Comparison of ENCODE assay signal across 18 cellular contexts in genomic region chr16:53809088-53809951, GRCh38.
DNase-seq lines count a peak whose midpoint lies in the region; ATAC-seq and TF ChIP-seq lines count a peak whose summit lies in the region.
"Had no signal": no experiment of that assay in that cellular context is flagged by ENCODE, and none has a peak within 500 bp of the region (broad histone marks: within the 10 kb centered on the region; RNA-seq: fewer than 3 reads in every experiment).

No MANE protein-coding gene starts in this region.

- CTCF ChIA-PET in WTC11 (lab: Charles Lee): no interaction called here

- peaks cover 3% of the 10 kb centered on the region; the same call in 1 of the 2 replicates for H3K4me1 ChIP-seq in H9 (ENCODE audit: insufficient read depth, low read length)
- H3K4me1 ChIP-seq: left ventricle myocardium inferior, upper lobe of right lung had no signal

- H2BK5ac ChIP-seq in H9 (ENCODE audit: insufficient read length, low read length): no peak overlapping the region

- no peak overlapping the region for H2AFZ ChIP-seq in H9 (ENCODE audit: low read length)
- H2AFZ ChIP-seq: neural progenitor cell had no signal

- no peak overlapping the region for H3K14ac ChIP-seq in H9 (ENCODE audit: insufficient read depth, low read length)

- H3K4me3 ChIP-seq in fibroblast of villous mesenchyme (ENCODE audit: low read depth, low read length): no peak overlapping the region
- H3K4me3 ChIP-seq: A549, HAP-1, heart right ventricle, left ventricle myocardium inferior, neural progenitor cell, upper lobe of right lung had no signal

- no peak overlapping the region for H2AK5ac ChIP-seq in H9 (ENCODE audit: insufficient read length, low read length)

- H3K9me3 Mint-ChIP-seq in activated CD4-positive, alpha-beta T cell treated with anti-CD3 and anti-CD28 coated beads, Interleukin-2, amount 10 ng/mL, durations not matched to agents 24 days and 14 days: no peaks in the 10 kb centered on the region
- H3K9me3 Mint-ChIP-seq in WTC11: no peaks in the 10 kb centered on the region
- H3K9me3 Mint-ChIP-seq in H9: no peaks in the 10 kb centered on the region
- H3K9me3 Mint-ChIP-seq: activated naive CD8-positive, alpha-beta T cell treated with anti-CD3 and anti-CD28 coated beads for 36 hours; neural progenitor cell had no signal

- no peak overlapping the region for H3K23ac ChIP-seq in H9 (ENCODE audit: insufficient read length, low read depth, low read length)

- no peak overlapping the region for H2BK15ac ChIP-seq in H9 (ENCODE audit: low read depth, low read length)

- POLR2A ChIA-PET in WTC11 (lab: Charles Lee): no interaction called here

- no peak overlapping the region for H2BK12ac ChIP-seq in H9 (ENCODE audit: insufficient read length, low read depth, low read length)

- WGBS in H9 (ENCODE audit: extremely low coverage, insufficient read length, low lambda C conversion rate): no CpG with 5 or more reads among the region's 8 CpGs

- peaks cover 12% of the 10 kb centered on the region for H3K36me3 Mint-ChIP-seq in activated CD4-positive, alpha-beta T cell treated with anti-CD3 and anti-CD28 coated beads, Interleukin-2, amount 10 ng/mL, durations not matched to agents 24 days and 14 days (ENCODE audit: low read depth)
- H3K36me3 Mint-ChIP-seq in WTC11: no peaks in the 10 kb centered on the region
- peaks cover 0 to 6% (median 2%) of the 10 kb centered on the region in 3 experiments; a peak in 4 of 7 replicates for H3K36me3 Mint-ChIP-seq in H9 (ENCODE audit: insufficient read depth in 1 of 3, low read depth in 3 of 3)
- H3K36me3 Mint-ChIP-seq: neural progenitor cell had no signal

- no peaks in the 10 kb centered on the region for H4K20me1 ChIP-seq in H9 (ENCODE audit: control insufficient read depth, insufficient read depth, insufficient read length)

- H3K27ac ChIP-seq in H9 (ENCODE audit: insufficient read length, low read depth, low read length): no peak overlapping the region
- H3K27ac ChIP-seq: A549, heart right ventricle, left ventricle myocardium inferior, neural progenitor cell, upper lobe of right lung had no signal

- no peak overlapping the region for H3K4me2 ChIP-seq in H9 (ENCODE audit: insufficient read depth, insufficient read length, low read length)
- H3K4me2 ChIP-seq: A549, neural progenitor cell had no signal

- no peak for TF ChIP-seq CTCF in WTC11 (IDR thresholded peaks at IDR 0.05)
- no peak for TF ChIP-seq CTCF in fibroblast of villous mesenchyme (IDR thresholded peaks at IDR 0.05; ENCODE audit: insufficient read depth, low read depth, low read length)
- no peak for TF ChIP-seq CTCF in H9 (conservative IDR thresholded peaks at IDR 0.05)

- H4K8ac ChIP-seq in H9 (replicated peaks; ENCODE audit: insufficient read length, low read depth, low read length): no peak overlapping the region

- H3K4me1 Mint-ChIP-seq in activated CD4-positive, alpha-beta T cell treated with anti-CD3 and anti-CD28 coated beads, Interleukin-2, amount 10 ng/mL, durations not matched to agents 24 days and 14 days: peaks cover 4% of the 10 kb centered on the region
- H3K4me1 Mint-ChIP-seq in WTC11: peaks cover 30% of the 10 kb centered on the region
- H3K4me1 Mint-ChIP-seq in H9: peaks cover 20 to 26% of the 10 kb centered on the region in 2 experiments

- ATAC-seq in WTC11 (no peak), HG02678 (IDR thresholded peaks at IDR 0.05; ENCODE audit: unreplicated experiment) (no peak), left ventricle myocardium superior (no peak), HG03045 (IDR thresholded peaks at IDR 0.05; ENCODE audit: unreplicated experiment) (no peak)
- ATAC-seq: A549, heart right ventricle, upper lobe of right lung had no signal

- no peak overlapping the region for H4K91ac ChIP-seq in H9 (ENCODE audit: insufficient read length, low read depth, low read length)

- H3K27me3 Mint-ChIP-seq in activated CD4-positive, alpha-beta T cell treated with anti-CD3 and anti-CD28 coated beads, Interleukin-2, amount 10 ng/mL, durations not matched to agents 24 days and 14 days: no peaks in the 10 kb centered on the region
- H3K27me3 Mint-ChIP-seq in WTC11 (ENCODE audit: low read depth): no peaks in the 10 kb centered on the region
- no peaks in the 10 kb centered on the region for H3K27me3 Mint-ChIP-seq in H9 (ENCODE audit: low read depth)
- H3K27me3 Mint-ChIP-seq: activated naive CD8-positive, alpha-beta T cell treated with anti-CD3 and anti-CD28 coated beads for 36 hours had no signal

- no peak overlapping the region for H3K9ac ChIP-seq in H9 (ENCODE audit: extremely low read depth, insufficient read length, low read length)
- H3K9ac ChIP-seq: neural progenitor cell had no signal

- no peak overlapping the region for H3K4ac ChIP-seq in H9 (ENCODE audit: low read depth, low read length)

- H2BK120ac ChIP-seq in H9 (ENCODE audit: low read depth, low read length, poor library complexity, severe bottlenecking): no peak overlapping the region

- no peak overlapping the region for H3K18ac ChIP-seq in H9 (ENCODE audit: insufficient read length, low read depth, low read length)

- no peak overlapping the region for H3K4me3 Mint-ChIP-seq in activated CD4-positive, alpha-beta T cell treated with anti-CD3 and anti-CD28 coated beads, Interleukin-2, amount 10 ng/mL, durations not matched to agents 24 days and 14 days
- H3K4me3 Mint-ChIP-seq in WTC11 (no peak overlapping the region), H9 (no peak overlapping the region)
- H3K4me3 Mint-ChIP-seq: activated naive CD8-positive, alpha-beta T cell treated with anti-CD3 and anti-CD28 coated beads for 36 hours; neural progenitor cell had no signal

- H3K27ac Mint-ChIP-seq in activated CD4-positive, alpha-beta T cell treated with anti-CD3 and anti-CD28 coated beads, Interleukin-2, amount 10 ng/mL, durations not matched to agents 24 days and 14 days: no peak overlapping the region
- H3K27ac Mint-ChIP-seq in WTC11 (0 out of 2 replicates have a peak overlapping the region, but pooled peaks have one; percentile 38), H9 (no peak overlapping the region)
- H3K27ac Mint-ChIP-seq: activated naive CD8-positive, alpha-beta T cell treated with anti-CD3 and anti-CD28 coated beads for 36 hours; neural progenitor cell had no signal

- H3K9me3 ChIP-seq in H9 (ENCODE audit: control insufficient read depth, low read depth, low read length): no peaks in the 10 kb centered on the region
- H3K9me3 ChIP-seq: A549, HAP-1, heart right ventricle, left ventricle myocardium inferior, upper lobe of right lung had no signal

- peak; percentile 29 for DNase-seq in activated CD4-positive, alpha-beta T cell treated with anti-CD3 and anti-CD28 coated beads, Interleukin-2, amount 10 ng/mL, durations not matched to agents 24 days and 14 days
- DNase-seq in activated CD4-positive, alpha-beta T cell treated with anti-CD3 and anti-CD28 coated beads for 1 hour: no peak
- DNase-seq in WTC11 (ENCODE audit: low spot score) (no peak), fibroblast of villous mesenchyme (ENCODE audit: low read depth) (peak; percentile 92), left ventricle myocardium superior (no peak), H9 (no peak)
- DNase-seq: activated naive CD8-positive, alpha-beta T cell treated with anti-CD3 and anti-CD28 coated beads for 36 hours; DMS79 treated with DMSO at 0.1 percent for 48 hours; heart right ventricle; left ventricle myocardium inferior; NCI-H774; SIG-M5; upper lobe of right lung had no signal

- H3K79me2 ChIP-seq in H9 (ENCODE audit: insufficient read depth, low read length): no peaks in the 10 kb centered on the region

- intact Hi-C loops in activated CD4-positive, alpha-beta T cell treated with anti-CD3 and anti-CD28 coated beads, Interleukin-2, amount 10 ng/mL, durations not matched to agents 24 days and 14 days (cut with micrococcal nuclease): no loop called here
- intact Hi-C loops in left ventricle myocardium superior (cut with micrococcal nuclease): no loop called here

- H3K23me2 ChIP-seq in H9 (ENCODE audit: insufficient read length, low read depth, low read length, poor library complexity, severe bottlenecking): no peaks in the 10 kb centered on the region

- no peak overlapping the region for H4K5ac ChIP-seq in H9 (ENCODE audit: insufficient read length, low read depth, low read length)

- H3K79me1 ChIP-seq in H9 (ENCODE audit: insufficient read depth, low read depth, low read length, poor library complexity, severe bottlenecking): no peaks in the 10 kb centered on the region

- no peak overlapping the region for H2BK20ac ChIP-seq in H9 (ENCODE audit: low read depth, low read length, poor library complexity, severe bottlenecking)

- H3K27me3 ChIP-seq in H9 (ENCODE audit: insufficient read depth, low read length): no peaks in the 10 kb centered on the region
- H3K27me3 ChIP-seq: heart right ventricle, neural progenitor cell, upper lobe of right lung had no signal

- H3T11ph ChIP-seq in H9 (ENCODE audit: low read length): no peak overlapping the region

- H3K56ac ChIP-seq in H9 (ENCODE audit: insufficient read length, low read depth, low read length): no peak overlapping the region

TF ChIP-seq in WTC11, 78 proteins besides CTCF, POLR2A, EP300 and RAD21 (continues in another document):
- TF ChIP-seq ZNF671 (CRISPR knock-in tag; IDR thresholded peaks at IDR 0.05) (no peak), ZNF317 (CRISPR knock-in tag; IDR thresholded peaks at IDR 0.05; ENCODE audit: borderline replicate concordance, low read depth) (no peak), EMX1 (CRISPR knock-in tag; IDR thresholded peaks at IDR 0.05) (no peak), ZNF281 (CRISPR knock-in tag; IDR thresholded peaks at IDR 0.05) (no peak)

Comparison
In these comparisons a context has a peak if more than half of its experiments do, and no peak if none do; other contexts are left out.
1. DNase-seq: peak in activated CD4-positive, alpha-beta T cell treated with anti-CD3 and anti-CD28 coated beads, Interleukin-2, amount 10 ng/mL, durations not matched to agents 24 days and 14 days (single experiment) and fibroblast of villous mesenchyme (single experiment); none in activated CD4-positive, alpha-beta T cell treated with anti-CD3 and anti-CD28 coated beads for 1 hour (single experiment), WTC11 (single experiment), left ventricle myocardium superior (single experiment) and H9 (single experiment).